ENCODE assay signal across 8 cellular contexts in genomic region chr6:52995913-52996685, GRCh38. TPM values are rescaled to one million over a fixed set of nuclear protein-coding genes. Genes with fewer than 3 reads are reported as not detected.
DNase-seq lines count a peak whose midpoint lies in the region; ATAC-seq and TF ChIP-seq lines count a peak whose summit lies in the region.

No MANE protein-coding gene starts in this region.

- BruUV-seq in Caco-2 (replicated peaks; lab: Mats Ljungman, UMichigan) = no TSS peak
- BruUV-seq in MCF 10A (replicated peaks; lab: Mats Ljungman, UMichigan) = no TSS peak

- H3K9me3 ChIP-seq in Caco-2 = no peaks in the 10 kb centered on the region

- intact Hi-C loops in Caco-2 (cut with micrococcal nuclease; ENCODE audit: unreplicated experiment) = loop anchor here (1.0 to 10.0 kb wide), 6 partner anchors 14 to 321 kb away; partner anchors contain the start of gene TMEM14A
- intact Hi-C loops in MCF 10A (cut with micrococcal nuclease) = loop anchor here (1.0 to 5.0 kb wide), 6 partner anchors 52 to 579 kb away; no protein-coding TSS in a partner anchor

- H3K27ac Mint-ChIP-seq in Caco-2 (ENCODE audit: unreplicated experiment) = peak overlapping the region; percentile 87
- peak overlapping the region; percentile 99 for H3K27ac Mint-ChIP-seq in MCF 10A (ENCODE audit: low read depth, unreplicated experiment)

- peaks cover 26% of the 10 kb centered on the region for H3K36me3 Mint-ChIP-seq in Caco-2 (ENCODE audit: insufficient read depth, unreplicated experiment)
- H3K36me3 Mint-ChIP-seq in MCF 10A (ENCODE audit: insufficient read depth, unreplicated experiment) = peaks cover 18% of the 10 kb centered on the region

- H3K4me1 ChIP-seq in Caco-2 = peaks cover under 1% of the 10 kb centered on the region; the same call in 1 of the 2 replicates
- H3K4me1 ChIP-seq in KMS-11 (ENCODE audit: low read depth, poor library complexity, severe bottlenecking) = peaks cover 12% of the 10 kb centered on the region

- CTCF ChIA-PET in Caco-2 (lab: Charles Lee) (interaction anchor here (0.7 to 1.3 kb wide), 10 partner anchors 14 to 288 kb away, joined by 3 to 8 read pairs (median 4); partner anchors contain the start of gene FBXO9), MCF 10A (lab: Yijun Ruan, JAX) (interaction anchor here (0.6 to 5.0 kb wide), 28 partner anchors 9 to 649 kb away, joined by 3 to 28 read pairs (median 4); no protein-coding TSS in a partner anchor)

- peaks cover 13% of the 10 kb centered on the region for H3K4me1 Mint-ChIP-seq in Caco-2 (ENCODE audit: low read depth, unreplicated experiment)
- peaks cover 23% of the 10 kb centered on the region for H3K4me1 Mint-ChIP-seq in MCF 10A (ENCODE audit: insufficient read depth, unreplicated experiment)

- peak overlapping the region; percentile 43 for H3K4me2 ChIP-seq in KMS-11

- H3K79me2 ChIP-seq in KMS-11 (ENCODE audit: insufficient read depth, low read depth) = no peaks in the 10 kb centered on the region

- no peaks in the 10 kb centered on the region for H4K20me1 ChIP-seq in KMS-11 (ENCODE audit: insufficient read depth)

- H2AFZ ChIP-seq in KMS-11 (ENCODE audit: low read depth) = peak overlapping the region; percentile 12

- peak overlapping the region; percentile 16; the same call in 1 of the 2 replicates for H3K27ac ChIP-seq in KMS-11

- TF ChIP-seq CTCF in Caco-2 (IDR thresholded peaks at IDR 0.05; ENCODE audit: insufficient read depth in 1 of 2, low read depth in 1 of 2, low read length in 1 of 2, severe bottlenecking in 1 of 2, unreplicated experiment in 1 of 2) = no peak
- no peak for TF ChIP-seq CTCF in KMS-11 (conservative IDR thresholded peaks at IDR 0.05; ENCODE audit: low read depth, low read length)
- TF ChIP-seq CTCF in MCF 10A (IDR thresholded peaks at IDR 0.05; ENCODE audit: unreplicated experiment) = no peak

- H3K4me3 ChIP-seq in Caco-2 (ENCODE audit: low read depth, low read length) (peak overlapping the region; percentile 20), KMS-11 (IDR thresholded peaks at IDR 0.05; ENCODE audit: insufficient read depth, low read depth, low read length) (no peak overlapping the region)

- H3K4me3 Mint-ChIP-seq in Caco-2 (ENCODE audit: unreplicated experiment) (peak overlapping the region; percentile 81), MCF 10A (ENCODE audit: unreplicated experiment) (peak overlapping the region; percentile 89)

- H3K9me3 Mint-ChIP-seq in Caco-2 (ENCODE audit: unreplicated experiment) = no peaks in the 10 kb centered on the region
- H3K9me3 Mint-ChIP-seq in MCF 10A (ENCODE audit: unreplicated experiment) = no peaks in the 10 kb centered on the region

- peak overlapping the region; percentile 9; the same call in 1 of the 2 replicates for H3K9ac ChIP-seq in KMS-11

- no peak for ATAC-seq in HG03432 (IDR thresholded peaks at IDR 0.05; ENCODE audit: unreplicated experiment)

- POLR2A ChIA-PET in Caco-2 (lab: Charles Lee) = interaction anchor here (1.0 kb wide), 1 partner anchor 16 kb away, joined by 3 read pairs; no protein-coding TSS in a partner anchor
- POLR2A ChIA-PET in MCF 10A (lab: Yijun Ruan, JAX) = interaction anchor here (0.8 to 3.7 kb wide), 19 partner anchors 8 to 572 kb away, joined by 3 to 35 read pairs (median 8); partner anchors contain the start of genes FBXO9 and GSTA3

- DNase-seq in Caco-2 = peak; percentile 43 to 45
- peak; percentile 75 for DNase-seq in SW480 (ENCODE audit: low spot score)
- DNase-seq in MCF 10A (ENCODE audit: unreplicated experiment) = peak; percentile 82
- peak; percentile 58 for DNase-seq in kidney glomerular epithelial cell (lab: John Stamatoyannopoulos, UW)
- DNase-seq in stimulated activated CD4-positive, alpha-beta T cell treated with anti-CD3 and anti-CD28 coated beads, Interleukin-4, amount 100 ng/mL, for 1 hour = peak; percentile 22
- DNase-seq in NCI-H128 (lab: John Stamatoyannopoulos, UW; ENCODE audit: unreplicated experiment) = no peak

- H3K36me3 ChIP-seq in Caco-2 (ENCODE audit: control insufficient read depth, insufficient read depth, low read length) (no peaks in the 10 kb centered on the region; the same call in 1 of the 2 replicates), KMS-11 (ENCODE audit: insufficient read depth) (no peaks in the 10 kb centered on the region)

- H3K27me3 Mint-ChIP-seq in Caco-2 (ENCODE audit: insufficient read depth, unreplicated experiment) (no peaks in the 10 kb centered on the region), MCF 10A (ENCODE audit: insufficient read depth, unreplicated experiment) (no peaks in the 10 kb centered on the region)

- H3K27me3 ChIP-seq in Caco-2 (replicated peaks; ENCODE audit: control insufficient read depth, insufficient read depth, low read length) = no peaks in the 10 kb centered on the region
- H3K27me3 ChIP-seq in KMS-11 (ENCODE audit: insufficient read depth, low read depth) = no peaks in the 10 kb centered on the region

RNA-seq across cellular contexts. Expression of gene GSTA4, which starts 1.0 kb away (rescaled TPM):
- total RNA-seq in Caco-2 (2022) (29.5 and 30.3 TPM in 2 replicates), MCF 10A (2022) (5.3 and 5.9 TPM in 2 replicates)
